19 cellular contexts compared by ENCODE assay signal in the genomic region with DNA sequence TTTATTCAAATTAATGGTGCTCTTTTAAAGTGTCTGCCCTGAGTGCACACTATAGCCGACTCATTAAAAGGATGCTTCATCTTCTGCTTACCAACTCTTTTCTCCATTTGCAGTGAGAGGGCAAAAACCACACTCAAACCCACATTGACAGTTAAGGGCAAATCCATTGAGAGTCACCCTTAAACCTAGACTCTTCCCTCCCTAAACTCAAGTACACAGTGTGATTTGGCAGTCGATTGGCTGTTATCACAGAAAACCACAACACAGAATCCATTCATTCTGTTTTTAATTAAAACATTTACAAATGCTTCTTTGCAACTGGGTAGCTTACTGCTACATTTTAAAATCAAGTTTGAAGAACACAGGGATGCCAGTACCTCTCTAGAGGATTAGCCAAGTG.
"Had no signal": no experiment of that assay in that cellular context is flagged by ENCODE, and none has a peak within 500 bp of the region (broad histone marks: within the 10 kb centered on the region; RNA-seq: fewer than 3 reads in every experiment).

No MANE protein-coding gene starts in this region.

- H3K4me3 ChIP-seq: esophagus muscularis mucosa, gastroesophageal sphincter, left ventricle myocardium inferior, lung, neural progenitor cell, ovary, right atrium auricular region, suprapubic skin, thyroid gland had no signal

- DNase-seq: effector memory CD8-positive, alpha-beta T cell; glutamatergic neuron; left cardiac atrium; left ventricle myocardium inferior; mesenchymal stem cell; midbrain; nucleus accumbens; ovary; small intestine; stimulated activated CD4-positive, alpha-beta T cell treated with anti-CD3 and anti-CD28 coated beads, Interleukin-12 subunit alpha, Interleukin-12 subunit beta, amount 100 ng/mL, for 4 hours; stimulated activated naive CD4-positive, alpha-beta T cell treated with Interleukin-2 at 50 U/mL for 16 hours; thyroid gland had no signal

- ATAC-seq: effector memory CD8-positive, alpha-beta T cell; gastroesophageal sphincter; left cardiac atrium; natural killer cell treated with Interleukin-12 subunit alpha and Interleukin-12 subunit beta and Interleukin-15 and Interleukin-18, amount 100 ng/mL, for 72 hours had no signal
